ENCODE assay signal across 1 cellular context in genomic region chr2:153834662-153835061, GRCh38.
TF ChIP-seq lines count a peak whose summit lies in the region.

No MANE protein-coding gene starts in this region.

TF ChIP-seq in HepG2, 621 proteins besides CTCF, POLR2A, EP300 and RAD21 (continued from another document and continues in another):
- TF ChIP-seq ZNF318 (CRISPR knock-in tag; IDR thresholded peaks at IDR 0.05) = no peak
- TF ChIP-seq NCOA5 (CRISPR knock-in tag; IDR thresholded peaks at IDR 0.05) = no peak
- TF ChIP-seq SIN3B (IDR thresholded peaks at IDR 0.05; ENCODE audit: low read length) = no peak
- no peak for TF ChIP-seq KDM5A (IDR thresholded peaks at IDR 0.05; ENCODE audit: borderline replicate concordance, low read length)
- no peak for TF ChIP-seq ZNF326 (CRISPR knock-in tag; IDR thresholded peaks at IDR 0.05; ENCODE audit: borderline replicate concordance)
- TF ChIP-seq NFE2L2 (IDR thresholded peaks at IDR 0.05; ENCODE audit: low read length) = peak; percentile 41; the same call in 1 of the 2 replicates
- TF ChIP-seq PHB2 (IDR thresholded peaks at IDR 0.05; ENCODE audit: partially characterized antibody) = no peak
- TF ChIP-seq RCOR2 (CRISPR knock-in tag; IDR thresholded peaks at IDR 0.05) = peak; percentile 62; the same call in 1 of the 2 replicates
- TF ChIP-seq IKZF5 (CRISPR knock-in tag; IDR thresholded peaks at IDR 0.05) = no peak
- TF ChIP-seq, protein P1, sequence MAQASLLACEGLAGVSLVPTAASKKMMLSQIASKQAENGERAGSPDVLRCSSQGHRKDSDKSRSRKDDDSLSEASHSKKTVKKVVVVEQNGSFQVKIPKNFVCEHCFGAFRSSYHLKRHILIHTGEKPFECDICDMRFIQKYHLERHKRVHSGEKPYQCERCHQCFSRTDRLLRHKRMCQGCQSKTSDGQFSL (CRISPR knock-in tag; IDR thresholded peaks at IDR 0.05) = no peak
- no peak for TF ChIP-seq ZNF513 (CRISPR knock-in tag; conservative IDR thresholded peaks at IDR 0.05)
- no peak for TF ChIP-seq ATRX (CRISPR knock-in tag; IDR thresholded peaks at IDR 0.05; ENCODE audit: borderline replicate concordance)
- no peak for TF ChIP-seq ZC3H13 (CRISPR knock-in tag; IDR thresholded peaks at IDR 0.05)
- TF ChIP-seq CHD2 (IDR thresholded peaks at IDR 0.05; ENCODE audit: low read depth, low read length) = no peak
- no peak for TF ChIP-seq ZNF503 (CRISPR knock-in tag; IDR thresholded peaks at IDR 0.05)
- no peak for TF ChIP-seq ZNF496 (CRISPR knock-in tag; IDR thresholded peaks at IDR 0.05; ENCODE audit: insufficient replicate concordance)
- no peak for TF ChIP-seq KMT2A (CRISPR knock-in tag; IDR thresholded peaks at IDR 0.05)
- TF ChIP-seq ZNF501 (CRISPR knock-in tag; IDR thresholded peaks at IDR 0.05) = no peak
- TF ChIP-seq ZNF225 (CRISPR knock-in tag; IDR thresholded peaks at IDR 0.05) = no peak
- TF ChIP-seq MBNL3 (CRISPR knock-in tag; conservative IDR thresholded peaks at IDR 0.05) = no peak
- no peak for TF ChIP-seq ZNF781 (CRISPR knock-in tag; IDR thresholded peaks at IDR 0.05; ENCODE audit: borderline replicate concordance, not compliant biosample characterization)
- TF ChIP-seq MZF1 (CRISPR knock-in tag; IDR thresholded peaks at IDR 0.05; ENCODE audit: borderline replicate concordance) = no peak
- no peak for TF ChIP-seq ZNF20 (CRISPR knock-in tag; IDR thresholded peaks at IDR 0.05)
- no peak for TF ChIP-seq HIVEP1 (CRISPR knock-in tag; IDR thresholded peaks at IDR 0.05)
- no peak for TF ChIP-seq BCLAF1 (IDR thresholded peaks at IDR 0.05)
- TF ChIP-seq NCOA2 (CRISPR knock-in tag; IDR thresholded peaks at IDR 0.05) = peak; percentile 52; the same call in 1 of the 2 replicates
- TF ChIP-seq MIER2 (CRISPR knock-in tag; IDR thresholded peaks at IDR 0.05) = no peak
- TF ChIP-seq SIX4 (CRISPR knock-in tag; IDR thresholded peaks at IDR 0.05) = no peak
- peak; percentile 41; the same call in 1 of the 2 replicates for TF ChIP-seq MAFF (IDR thresholded peaks at IDR 0.05; ENCODE audit: low read depth, low read length)
- peak; percentile 41 for TF ChIP-seq SKI (IDR thresholded peaks at IDR 0.05; ENCODE audit: partially characterized antibody)
- TF ChIP-seq ZNF644 (CRISPR knock-in tag; IDR thresholded peaks at IDR 0.05; ENCODE audit: low read depth) = peak; percentile 85; the same call in 1 of the 2 replicates
- no peak for TF ChIP-seq NFATC3 (CRISPR knock-in tag; IDR thresholded peaks at IDR 0.05)
- TF ChIP-seq ZFP36L1 (CRISPR knock-in tag; IDR thresholded peaks at IDR 0.05) = no peak
- TF ChIP-seq SOX6 (IDR thresholded peaks at IDR 0.05) = no peak
- TF ChIP-seq SOX6 (CRISPR knock-in tag; IDR thresholded peaks at IDR 0.05) = peak; percentile 53; the same call in 1 of the 2 replicates
- TF ChIP-seq, protein P2, sequence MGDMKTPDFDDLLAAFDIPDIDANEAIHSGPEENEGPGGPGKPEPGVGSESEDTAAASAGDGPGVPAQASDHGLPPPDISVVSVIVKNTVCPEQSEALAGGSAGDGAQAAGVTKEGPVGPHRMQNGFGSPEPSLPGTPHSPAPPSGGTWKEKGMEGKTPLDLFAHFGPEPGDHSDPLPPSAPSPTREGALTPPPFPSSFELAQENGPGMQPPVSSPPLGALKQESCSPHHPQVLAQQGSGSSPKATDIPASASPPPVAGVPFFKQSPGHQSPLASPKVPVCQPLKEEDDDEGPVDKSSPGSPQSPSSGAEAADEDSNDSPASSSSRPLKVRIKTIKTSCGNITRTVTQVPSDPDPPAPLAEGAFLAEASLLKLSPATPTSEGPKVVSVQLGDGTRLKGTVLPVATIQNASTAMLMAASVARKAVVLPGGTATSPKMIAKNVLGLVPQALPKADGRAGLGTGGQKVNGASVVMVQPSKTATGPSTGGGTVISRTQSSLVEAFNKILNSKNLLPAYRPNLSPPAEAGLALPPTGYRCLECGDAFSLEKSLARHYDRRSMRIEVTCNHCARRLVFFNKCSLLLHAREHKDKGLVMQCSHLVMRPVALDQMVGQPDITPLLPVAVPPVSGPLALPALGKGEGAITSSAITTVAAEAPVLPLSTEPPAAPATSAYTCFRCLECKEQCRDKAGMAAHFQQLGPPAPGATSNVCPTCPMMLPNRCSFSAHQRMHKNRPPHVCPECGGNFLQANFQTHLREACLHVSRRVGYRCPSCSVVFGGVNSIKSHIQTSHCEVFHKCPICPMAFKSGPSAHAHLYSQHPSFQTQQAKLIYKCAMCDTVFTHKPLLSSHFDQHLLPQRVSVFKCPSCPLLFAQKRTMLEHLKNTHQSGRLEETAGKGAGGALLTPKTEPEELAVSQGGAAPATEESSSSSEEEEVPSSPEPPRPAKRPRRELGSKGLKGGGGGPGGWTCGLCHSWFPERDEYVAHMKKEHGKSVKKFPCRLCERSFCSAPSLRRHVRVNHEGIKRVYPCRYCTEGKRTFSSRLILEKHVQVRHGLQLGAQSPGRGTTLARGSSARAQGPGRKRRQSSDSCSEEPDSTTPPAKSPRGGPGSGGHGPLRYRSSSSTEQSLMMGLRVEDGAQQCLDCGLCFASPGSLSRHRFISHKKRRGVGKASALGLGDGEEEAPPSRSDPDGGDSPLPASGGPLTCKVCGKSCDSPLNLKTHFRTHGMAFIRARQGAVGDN (CRISPR knock-in tag; IDR thresholded peaks at IDR 0.05) = no peak
